Comparison of ENCODE assay signal across 28 cellular contexts in the genomic region with DNA sequence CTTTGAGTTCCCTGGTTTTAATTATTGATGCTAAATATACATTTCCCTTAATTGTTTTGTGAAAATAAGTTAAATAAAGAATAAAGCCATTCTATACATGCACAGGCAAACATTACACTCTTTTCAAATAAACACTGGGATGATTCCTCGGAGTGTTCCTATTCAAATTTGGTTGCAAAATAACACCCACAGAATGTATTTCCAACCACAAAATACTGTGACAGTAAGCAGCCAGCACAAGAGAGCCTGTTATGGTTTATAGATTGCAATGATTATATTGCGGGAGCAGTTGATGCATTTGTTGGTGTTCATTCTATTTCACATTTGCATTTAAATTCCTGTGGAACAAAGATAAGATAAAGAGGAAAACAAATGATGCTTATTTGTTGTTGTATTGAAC.
"Had no signal": no experiment of that assay in that cellular context is flagged by ENCODE, and none has a peak within 500 bp of the region (broad histone marks: within the 10 kb centered on the region; RNA-seq: fewer than 3 reads in every experiment).

No MANE protein-coding gene starts in this region.

- H3K27me3 ChIP-seq: gastrocnemius medialis, testis, transverse colon had no signal

- DNase-seq: activated CD4-positive, alpha-beta memory T cell treated with anti-CD3 and anti-CD28 coated beads for 36 hours; activated CD4-positive, alpha-beta T cell treated with anti-CD3 and anti-CD28 coated beads, Interleukin-2, amount 10 ng/mL, durations not matched to agents 24 days and 14 days; activated CD4-positive, CD25-positive, alpha-beta regulatory T cell treated with anti-CD3 and anti-CD28 coated beads, Interleukin-2, amount 50 U/mL, for 72 hours; activated CD8-positive, alpha-beta memory T cell treated with anti-CD3 and anti-CD28 coated beads, Interleukin-2, amount 50 U/mL, for 4 hours; activated effector memory CD4-positive, alpha-beta T cell treated with anti-CD3 and anti-CD28 coated beads, Interleukin-2, amount 50 U/mL, for 16 hours; activated naive CD4-positive, alpha-beta T cell treated with anti-CD3 and anti-CD28 coated beads for 36 hours; activated naive CD8-positive, alpha-beta T cell treated with anti-CD3 and anti-CD28 coated beads for 36 hours; activated T-cell treated with anti-CD3 and anti-CD28 coated beads, Interleukin-2, amount 50 U/mL, for 1 hour; amniotic stem cell; caudate nucleus; endodermal cell; gastrocnemius medialis; glutamatergic neuron; islet precursor cell; left cardiac atrium; left ventricle myocardium superior; midbrain; naive thymus-derived CD4-positive, alpha-beta T cell; occipital lobe; psoas muscle; stimulated activated CD4-positive, alpha-beta T cell treated with anti-CD3 and anti-CD28 coated beads, Interleukin-2, amount 100 ng/mL, for 48 hours; stimulated activated naive CD4-positive, alpha-beta T cell treated with Interleukin-2 at 50 U/mL for 16 hours; T-helper 17 cell; T1000; testis; transverse colon had no signal

- H3K4me3 ChIP-seq: gastrocnemius medialis, psoas muscle, testis, transverse colon had no signal

- H3K79me2 ChIP-seq: parathyroid adenoma had no signal

- ATAC-seq: esophagus mucosa; gastrocnemius medialis; left cardiac atrium; left ventricle myocardium superior; naive thymus-derived CD4-positive, alpha-beta T cell; psoas muscle; T-helper 17 cell had no signal

- H3K4me1 ChIP-seq: gastrocnemius medialis, parathyroid adenoma, psoas muscle, testis, transverse colon had no signal

- H3K36me3 ChIP-seq: gastrocnemius medialis, transverse colon had no signal

- H3K9ac ChIP-seq: parathyroid adenoma had no signal

- H3K27ac ChIP-seq: gastrocnemius medialis, parathyroid adenoma, psoas muscle, testis, transverse colon had no signal

- H2AFZ ChIP-seq: parathyroid adenoma had no signal

- H3K9me3 ChIP-seq: gastrocnemius medialis, psoas muscle, testis, transverse colon had no signal
